26 cellular contexts compared by ENCODE assay signal in genomic region chr2:105307146-105307545, GRCh38.
"Had no signal": no experiment of that assay in that cellular context is flagged by ENCODE, and none has a peak within 500 bp of the region (broad histone marks: within the 10 kb centered on the region; RNA-seq: fewer than 3 reads in every experiment).

No MANE protein-coding gene starts in this region.

- H3K27ac Mint-ChIP-seq: activated CD4-positive, alpha-beta memory T cell treated with anti-CD3 and anti-CD28 coated beads, Interleukin-2, amount 10 ng/mL, durations not matched to agents 7 days and 5 days; activated CD4-positive, alpha-beta T cell treated with anti-CD3 and anti-CD28 coated beads, Interleukin-2, amount 10 ng/mL, durations not matched to agents 7 days and 5 days; activated naive CD4-positive, alpha-beta T cell treated with anti-CD3 and anti-CD28 coated beads for 36 hours; activated naive CD4-positive, alpha-beta T cell treated with anti-CD3 and anti-CD28 coated beads, Interleukin-2, amount 50 U/mL, for 24 hours; activated naive CD8-positive, alpha-beta T cell treated with anti-CD3 and anti-CD28 coated beads, Interleukin-2, amount 10 ng/mL, durations not matched to agents 7 days and 5 days; activated T-helper 1 cell treated with anti-CD3 and anti-CD28 coated beads, Interleukin-12 subunit alpha, Interleukin-12 subunit beta, Interleukin-2, Interleukin-4 antibody, amounts not matched to agents 30 ng/mL and 10 ng/mL and 1 ng/mL, durations not matched to agents 14 hours and 24 hours and 36 hours; activated T-helper 2 cell treated with anti-CD3 and anti-CD28 coated beads, Interferon-gamma antibody, Interleukin-2, Interleukin-4, amounts not matched to agents 10 μg/mL and 5 μg/mL and 100 μg/mL, durations not matched to agents 14 hours and 24 hours and 36 hours; brain had no signal

- H3K4me1 ChIP-seq: ascending aorta, gastroesophageal sphincter had no signal

- DNase-seq: activated CD4-positive, alpha-beta memory T cell treated with anti-CD3 and anti-CD28 coated beads, Interleukin-2, amount 10 ng/mL, durations not matched to agents 7 days and 5 days; activated CD4-positive, alpha-beta T cell treated with anti-CD3 and anti-CD28 coated beads for 1 hour; activated CD4-positive, alpha-beta T cell treated with anti-CD3 and anti-CD28 coated beads for 4 hours; activated CD4-positive, alpha-beta T cell treated with anti-CD3 and anti-CD28 coated beads, Interleukin-2, amount 10 ng/mL, durations not matched to agents 7 days and 5 days; activated CD4-positive, alpha-beta T cell treated with anti-CD3 and anti-CD28 coated beads, Interleukin-2, amount 50 U/mL, for 4 hours; activated effector memory CD4-positive, alpha-beta T cell treated with anti-CD3 and anti-CD28 coated beads, Interleukin-2, amount 50 U/mL, for 16 hours; activated naive CD4-positive, alpha-beta T cell treated with anti-CD3 and anti-CD28 coated beads for 36 hours; activated naive CD8-positive, alpha-beta T cell treated with anti-CD3 and anti-CD28 coated beads, Interleukin-2, amount 10 ng/mL, durations not matched to agents 7 days and 5 days; activated T-cell treated with anti-CD3 and anti-CD28 coated beads, Interleukin-2, amount 50 U/mL, for 1 hour; activated T-cell treated with anti-CD3 and anti-CD28 coated beads, Interleukin-2, amount 50 U/mL, for 48 hours; caudate nucleus; cortex of kidney; dermis blood vessel endothelial cell; effector CD4-positive, alpha-beta T cell; effector memory CD8-positive, alpha-beta T cell; erythroblast; foreskin melanocyte; heart right ventricle; T-helper 2 cell had no signal

- H3K9me3 Mint-ChIP-seq: activated CD4-positive, alpha-beta memory T cell treated with anti-CD3 and anti-CD28 coated beads, Interleukin-2, amount 10 ng/mL, durations not matched to agents 7 days and 5 days; activated CD4-positive, alpha-beta T cell treated with anti-CD3 and anti-CD28 coated beads, Interleukin-2, amount 10 ng/mL, durations not matched to agents 7 days and 5 days; activated naive CD4-positive, alpha-beta T cell treated with anti-CD3 and anti-CD28 coated beads for 36 hours; activated naive CD4-positive, alpha-beta T cell treated with anti-CD3 and anti-CD28 coated beads, Interleukin-2, amount 50 U/mL, for 24 hours; activated naive CD8-positive, alpha-beta T cell treated with anti-CD3 and anti-CD28 coated beads, Interleukin-2, amount 10 ng/mL, durations not matched to agents 7 days and 5 days; activated T-helper 1 cell treated with anti-CD3 and anti-CD28 coated beads, Interleukin-12 subunit alpha, Interleukin-12 subunit beta, Interleukin-2, Interleukin-4 antibody, amounts not matched to agents 30 ng/mL and 10 ng/mL and 1 ng/mL, durations not matched to agents 14 hours and 24 hours and 36 hours; activated T-helper 2 cell treated with anti-CD3 and anti-CD28 coated beads, Interferon-gamma antibody, Interleukin-2, Interleukin-4, amounts not matched to agents 10 μg/mL and 5 μg/mL and 100 μg/mL, durations not matched to agents 14 hours and 24 hours and 36 hours; brain; effector memory CD8-positive, alpha-beta T cell had no signal

- H3K9me3 ChIP-seq: ascending aorta, esophagus muscularis mucosa, gastroesophageal sphincter had no signal

- H3K27me3 ChIP-seq: ascending aorta, esophagus muscularis mucosa, gastroesophageal sphincter, heart right ventricle had no signal

- H3K27ac ChIP-seq: ascending aorta, esophagus muscularis mucosa, gastroesophageal sphincter, heart right ventricle had no signal

- H3K4me3 ChIP-seq: ascending aorta, esophagus muscularis mucosa, gastroesophageal sphincter, heart right ventricle had no signal

- ATAC-seq: effector memory CD8-positive, alpha-beta T cell; gastroesophageal sphincter had no signal

- H3K4me3 Mint-ChIP-seq: activated CD4-positive, alpha-beta memory T cell treated with anti-CD3 and anti-CD28 coated beads, Interleukin-2, amount 10 ng/mL, durations not matched to agents 7 days and 5 days; activated CD4-positive, alpha-beta T cell treated with anti-CD3 and anti-CD28 coated beads, Interleukin-2, amount 10 ng/mL, durations not matched to agents 7 days and 5 days; activated naive CD4-positive, alpha-beta T cell treated with anti-CD3 and anti-CD28 coated beads for 36 hours; activated naive CD4-positive, alpha-beta T cell treated with anti-CD3 and anti-CD28 coated beads, Interleukin-2, amount 50 U/mL, for 24 hours; activated naive CD8-positive, alpha-beta T cell treated with anti-CD3 and anti-CD28 coated beads, Interleukin-2, amount 10 ng/mL, durations not matched to agents 7 days and 5 days; activated T-helper 1 cell treated with anti-CD3 and anti-CD28 coated beads, Interleukin-12 subunit alpha, Interleukin-12 subunit beta, Interleukin-2, Interleukin-4 antibody, amounts not matched to agents 30 ng/mL and 10 ng/mL and 1 ng/mL, durations not matched to agents 14 hours and 24 hours and 36 hours; brain; effector memory CD8-positive, alpha-beta T cell had no signal

- H3K27me3 Mint-ChIP-seq: activated CD4-positive, alpha-beta memory T cell treated with anti-CD3 and anti-CD28 coated beads, Interleukin-2, amount 10 ng/mL, durations not matched to agents 7 days and 5 days; activated CD4-positive, alpha-beta T cell treated with anti-CD3 and anti-CD28 coated beads, Interleukin-2, amount 10 ng/mL, durations not matched to agents 7 days and 5 days; activated naive CD4-positive, alpha-beta T cell treated with anti-CD3 and anti-CD28 coated beads, Interleukin-2, amount 50 U/mL, for 24 hours; activated naive CD8-positive, alpha-beta T cell treated with anti-CD3 and anti-CD28 coated beads, Interleukin-2, amount 10 ng/mL, durations not matched to agents 7 days and 5 days; brain; effector memory CD8-positive, alpha-beta T cell had no signal
